In the genomic region with DNA sequence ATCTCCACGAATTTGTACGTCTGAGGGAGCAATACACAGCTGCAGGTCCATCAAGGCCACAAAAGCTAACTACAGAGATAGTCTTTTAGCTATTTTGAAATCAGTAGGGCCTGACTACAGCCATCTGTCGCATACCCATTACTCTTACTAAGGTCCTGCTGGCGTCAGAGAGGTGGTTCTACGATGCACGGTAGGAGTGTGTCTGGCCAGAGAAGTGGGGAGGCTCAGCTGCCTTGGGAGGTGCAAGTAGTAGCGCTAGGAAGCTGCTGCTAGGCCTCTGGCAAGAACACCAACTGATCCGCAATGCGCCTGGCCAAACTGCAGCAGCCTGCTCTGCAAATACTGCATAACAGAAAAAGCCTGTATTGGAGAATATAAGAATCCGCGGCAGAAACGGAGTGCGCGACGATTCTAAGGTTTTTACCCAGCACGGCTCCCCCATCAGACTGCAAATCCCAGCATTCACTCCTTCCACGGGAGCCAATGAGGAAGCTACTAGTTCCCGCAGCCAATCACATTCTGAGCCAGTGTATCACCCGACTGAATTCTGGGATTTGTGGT, we compare ENCODE assay signal across 8 cellular contexts. TPM values are rescaled to one million over a fixed set of nuclear protein-coding genes. Genes with fewer than 3 reads are reported as not detected.
A peak's percentile ranks its signal among the peaks of the same experiment; 100 is the strongest.
DNase-seq lines count a peak whose midpoint lies in the region; ATAC-seq and TF ChIP-seq lines count a peak whose summit lies in the region.

No MANE protein-coding gene starts in this region.

- WGBS in esophagus, 2 donors: 1% methylated on average over 19 of the region's 19 CpGs

- peaks cover 6% of the 10 kb centered on the region for H3K4me1 Mint-ChIP-seq in Caco-2 (ENCODE audit: low read depth, unreplicated experiment)

- peak; percentile 71 for ATAC-seq in GM19463 (IDR thresholded peaks at IDR 0.05; ENCODE audit: unreplicated experiment)

- BruUV-seq in Caco-2 (replicated peaks; lab: Mats Ljungman, UMichigan) (TSS peak; percentile 92), OCI-LY7 (replicated peaks; lab: Mats Ljungman, UMichigan) (no TSS peak)

- peaks cover 31% of the 10 kb centered on the region for H3K36me3 Mint-ChIP-seq in Caco-2 (ENCODE audit: insufficient read depth, unreplicated experiment)

- TF ChIP-seq CTCF in Caco-2 (IDR thresholded peaks at IDR 0.05; ENCODE audit: insufficient read depth in 1 of 2, low read depth in 1 of 2, low read length in 1 of 2, severe bottlenecking in 1 of 2, unreplicated experiment in 1 of 2): no peak
- no peak for TF ChIP-seq CTCF in OCI-LY7 (conservative IDR thresholded peaks at IDR 0.05; ENCODE audit: low read length)

- H3K79me2 ChIP-seq in OCI-LY7 (ENCODE audit: insufficient read depth, low read depth, low read length): peaks cover 39% of the 10 kb centered on the region

- no peaks in the 10 kb centered on the region for H3K9me3 ChIP-seq in Caco-2
- no peaks in the 10 kb centered on the region for H3K9me3 ChIP-seq in OCI-LY7 (ENCODE audit: low read length)
- H3K9me3 ChIP-seq in esophagus (ENCODE audit: control insufficient read depth in 2 of 2, insufficient read depth in 1 of 2, low read depth in 1 of 2, low read length in 1 of 2): no peaks in the 10 kb centered on the region
- H3K9me3 ChIP-seq in muscle layer of colon (ENCODE audit: low read length): no peaks in the 10 kb centered on the region

- H3K4me3 Mint-ChIP-seq in Caco-2 (ENCODE audit: unreplicated experiment): peak overlapping the region; percentile 83

- H2AFZ ChIP-seq in OCI-LY7 (ENCODE audit: low read length): peak overlapping the region; percentile 94

- H3K9me3 Mint-ChIP-seq in Caco-2 (ENCODE audit: unreplicated experiment): no peaks in the 10 kb centered on the region

- peak overlapping the region; percentile 96 for H3K27ac Mint-ChIP-seq in Caco-2 (ENCODE audit: unreplicated experiment)

- H3K27me3 ChIP-seq in Caco-2 (replicated peaks; ENCODE audit: control insufficient read depth, insufficient read depth, low read length): no peaks in the 10 kb centered on the region
- H3K27me3 ChIP-seq in esophagus (ENCODE audit: control insufficient read depth in 1 of 2, insufficient read depth in 2 of 2, low read length in 2 of 2): no peaks in the 10 kb centered on the region
- H3K27me3 ChIP-seq in muscle layer of colon (ENCODE audit: control insufficient read depth in 1 of 2, insufficient read depth in 2 of 2, low read length in 2 of 2): no peaks in the 10 kb centered on the region

- peak overlapping the region; percentile 87 for H3K27ac ChIP-seq in OCI-LY7 (ENCODE audit: low read depth, low read length, poor library complexity, severe bottlenecking)
- H3K27ac ChIP-seq in esophagus (ENCODE audit: low read depth in 2 of 2, low read length in 1 of 2): peak overlapping the region; percentile 82 to 91
- peak overlapping the region; percentile 80 for H3K27ac ChIP-seq in muscle layer of colon (ENCODE audit: low read depth, low read length)

- intact Hi-C loops in Caco-2 (cut with micrococcal nuclease; ENCODE audit: unreplicated experiment) (no loop called here), OCI-LY7 (cut with micrococcal nuclease; ENCODE audit: unreplicated experiment) (loop anchor here (2.0 to 5.0 kb wide), 3 partner anchors 380 to 1136 kb away; partner anchors contain the start of genes DYRK2, IFNG-AS1 and LLPH)

- peak overlapping the region; percentile 93 for H3K4me2 ChIP-seq in OCI-LY7 (ENCODE audit: low read length)

- peak overlapping the region; percentile 52 for H3K9ac ChIP-seq in muscle layer of colon (ENCODE audit: low read length)

- POLR2A ChIA-PET in Caco-2 (lab: Charles Lee) (interaction anchor here (0.5 to 1.4 kb wide), 7 partner anchors 14 to 1342 kb away, joined by 3 to 6 read pairs (median 4); partner anchors contain the start of gene HELB), OCI-LY7 (lab: Charles Lee) (interaction anchor here (0.6 to 3.1 kb wide), 16 partner anchors 11 to 1137 kb away, joined by 3 to 15 read pairs (median 4); partner anchors contain the start of gene HELB)

- H3K36me3 ChIP-seq in Caco-2 (ENCODE audit: control insufficient read depth, insufficient read depth, low read length): no peaks in the 10 kb centered on the region
- peaks cover 29% of the 10 kb centered on the region for H3K36me3 ChIP-seq in OCI-LY7 (ENCODE audit: insufficient read depth, low read length)
- H3K36me3 ChIP-seq in esophagus (ENCODE audit: control insufficient read depth in 2 of 2, insufficient read depth in 2 of 2, low read length in 1 of 2): no peaks in the 10 kb centered on the region
- H3K36me3 ChIP-seq in muscle layer of colon (ENCODE audit: insufficient read depth, low read length): no peaks in the 10 kb centered on the region

- H3K27me3 Mint-ChIP-seq in Caco-2 (ENCODE audit: insufficient read depth, unreplicated experiment): no peaks in the 10 kb centered on the region

- H3K4me1 ChIP-seq in Caco-2: no peaks in the 10 kb centered on the region
- peaks cover 27% of the 10 kb centered on the region for H3K4me1 ChIP-seq in OCI-LY7 (ENCODE audit: insufficient read depth, low read length, poor library complexity, severe bottlenecking)
- no peaks in the 10 kb centered on the region for H3K4me1 ChIP-seq in esophagus (ENCODE audit: control insufficient read depth in 2 of 2, insufficient read depth in 2 of 2, low read length in 1 of 2)
- H3K4me1 ChIP-seq in muscle layer of colon (ENCODE audit: insufficient read depth, low read length): peaks cover 27% of the 10 kb centered on the region

- H3K4me3 ChIP-seq in Caco-2 (ENCODE audit: low read depth, low read length) (peak overlapping the region; percentile 78), OCI-LY7 (ENCODE audit: low read depth, low read length, poor library complexity, severe bottlenecking) (peak overlapping the region; percentile 93), esophagus (ENCODE audit: low read depth in 1 of 2, low read length in 2 of 2) (peak overlapping the region; percentile 49 to 73), muscle layer of colon (ENCODE audit: low read depth in 1 of 2, low read length in 2 of 2) (peak overlapping the region; percentile 12 to 77)

- peak; percentile 92 to 95 for DNase-seq in Caco-2
- DNase-seq in HPDE6-E6E7 (ENCODE audit: extremely low spot score): peak; percentile 97
- peak; percentile 98 for DNase-seq in OCI-LY7 (ENCODE audit: low spot score)
- peak; percentile 75 for DNase-seq in activated T-cell treated with anti-CD3 and anti-CD28 coated beads for 4 hours
- peak; percentile 64 to 70 for DNase-seq in stimulated activated CD8-positive, alpha-beta memory T cell treated with anti-CD3 and anti-CD28 coated beads, Interleukin-7, amount 100 ng/mL, for 1 hour (ENCODE audit: low read depth in 2 of 2)

- peaks cover 30% of the 10 kb centered on the region for H4K20me1 ChIP-seq in OCI-LY7 (ENCODE audit: insufficient read depth, low read length)

- no peaks in the 10 kb centered on the region for H3K9me2 ChIP-seq in OCI-LY7 (ENCODE audit: insufficient read depth, low read length)

- CTCF ChIA-PET in Caco-2 (lab: Charles Lee) (interaction anchor here (0.8 to 1.1 kb wide), 2 partner anchors 10 to 675 kb away, joined by 6 read pairs; no protein-coding TSS in a partner anchor), OCI-LY7 (lab: Charles Lee; ENCODE audit: unreplicated experiment) (interaction anchor here (0.7 to 1.4 kb wide), 4 partner anchors 10 to 1099 kb away, joined by 3 to 4 read pairs (median 3); no protein-coding TSS in a partner anchor)

RNA-seq across cellular contexts. Expression of gene CAND1, which starts 0.7 kb away (rescaled TPM):
- 148 and 153 TPM in 2 replicates for total RNA-seq in Caco-2 (2022)
- 104 and 109 TPM in 2 replicates for total RNA-seq in OCI-LY7 (2014; rRNA removed; shearing (Covaris generic))
- 207 and 215 TPM in 2 replicates for total RNA-seq in OCI-LY7 (2022)
- polyA plus RNA-seq in esophagus: 10 to 100 TPM; 12.5 to 25.7 TPM

Comparison
In these comparisons a context has a peak if more than half of its experiments do, and no peak if none do; other contexts are left out.
1. Peak in every context shown above with its lines: DNase-seq, ATAC-seq, H3K4me3 ChIP-seq and H3K27ac ChIP-seq.